21 cellular contexts compared by ENCODE assay signal in genomic region chr5:179867079-179867465, GRCh38. TPM values are rescaled to one million over a fixed set of nuclear protein-coding genes. Genes with fewer than 3 reads are reported as not detected.
DNase-seq lines count a peak whose midpoint lies in the region; ATAC-seq and TF ChIP-seq lines count a peak whose summit lies in the region.
"Had no signal": no experiment of that assay in that cellular context is flagged by ENCODE, and none has a peak within 500 bp of the region (broad histone marks: within the 10 kb centered on the region; RNA-seq: fewer than 3 reads in every experiment).

No MANE protein-coding gene starts in this region.

- H3K27me3 ChIP-seq in OCI-LY1 (ENCODE audit: insufficient read depth, low read length) (no peaks in the 10 kb centered on the region), sigmoid colon (no peaks in the 10 kb centered on the region)
- H3K27me3 ChIP-seq: testis had no signal

- peaks cover 2% of the 10 kb centered on the region for H3K4me1 Mint-ChIP-seq in activated naive CD8-positive, alpha-beta T cell treated with anti-CD3 and anti-CD28 coated beads for 36 hours
- no peaks in the 10 kb centered on the region for H3K4me1 Mint-ChIP-seq in activated naive CD8-positive, alpha-beta T cell treated with anti-CD3 and anti-CD28 coated beads, Interleukin-2, amount 50 U/mL, for 24 hours
- peaks cover 19% of the 10 kb centered on the region for H3K4me1 Mint-ChIP-seq in dendritic cell treated with granulocyte-macrophage colony-stimulating factor and Interleukin-4, amounts not matched to agents 40 ng/mL and 50 ng/mL, for 4 days (ENCODE audit: low read depth)

- 93 to 94% methylated on average over 6 of the region's 6 CpGs for WGBS in sigmoid colon, 2 donors

- ATAC-seq in activated naive CD8-positive, alpha-beta T cell treated with anti-CD3 and anti-CD28 coated beads, Interleukin-2, amount 50 U/mL, for 24 hours, result no peak
- ATAC-seq in GM21390 (IDR thresholded peaks at IDR 0.05; ENCODE audit: unreplicated experiment), result no peak

- H3K9me3 Mint-ChIP-seq in activated naive CD8-positive, alpha-beta T cell treated with anti-CD3 and anti-CD28 coated beads for 36 hours, result no peaks in the 10 kb centered on the region
- no peaks in the 10 kb centered on the region for H3K9me3 Mint-ChIP-seq in activated naive CD8-positive, alpha-beta T cell treated with anti-CD3 and anti-CD28 coated beads, Interleukin-2, amount 50 U/mL, for 24 hours
- H3K9me3 Mint-ChIP-seq in dendritic cell treated with granulocyte-macrophage colony-stimulating factor and Interleukin-4, amounts not matched to agents 40 ng/mL and 50 ng/mL, for 4 days, result no peaks in the 10 kb centered on the region

- H3F3A ChIP-seq in OCI-LY1 (ENCODE audit: insufficient read depth, low read length), result no peaks in the 10 kb centered on the region; the same call in 1 of the 2 replicates

- H3K4me2 ChIP-seq in OCI-LY1 (ENCODE audit: low read length), result no peak overlapping the region
- H3K4me2 ChIP-seq: smooth muscle cell had no signal

- no peaks in the 10 kb centered on the region for H4K20me1 ChIP-seq in OCI-LY1 (ENCODE audit: insufficient read depth, low read length)

- no peak overlapping the region for H3K9ac ChIP-seq in OCI-LY1 (ENCODE audit: low read length)

- no peaks in the 10 kb centered on the region for H3K9me2 ChIP-seq in OCI-LY1 (ENCODE audit: low read depth, low read length)

- no peak overlapping the region for H2AFZ ChIP-seq in OCI-LY1 (ENCODE audit: low read length)

- H3K27ac ChIP-seq in OCI-LY1 (ENCODE audit: low read depth, low read length, poor library complexity, severe bottlenecking) (peak overlapping the region; percentile 63), sigmoid colon (no peak overlapping the region)
- H3K27ac ChIP-seq: testis, WERI-Rb-1 had no signal

- H3K27me3 Mint-ChIP-seq in activated naive CD8-positive, alpha-beta T cell treated with anti-CD3 and anti-CD28 coated beads for 36 hours, result no peaks in the 10 kb centered on the region
- no peaks in the 10 kb centered on the region for H3K27me3 Mint-ChIP-seq in activated naive CD8-positive, alpha-beta T cell treated with anti-CD3 and anti-CD28 coated beads, Interleukin-2, amount 50 U/mL, for 24 hours
- H3K27me3 Mint-ChIP-seq in dendritic cell treated with granulocyte-macrophage colony-stimulating factor and Interleukin-4, amounts not matched to agents 40 ng/mL and 50 ng/mL, for 4 days, result no peaks in the 10 kb centered on the region

- peaks cover 25% of the 10 kb centered on the region for H3K36me3 Mint-ChIP-seq in activated naive CD8-positive, alpha-beta T cell treated with anti-CD3 and anti-CD28 coated beads for 36 hours
- peaks cover 20% of the 10 kb centered on the region for H3K36me3 Mint-ChIP-seq in activated naive CD8-positive, alpha-beta T cell treated with anti-CD3 and anti-CD28 coated beads, Interleukin-2, amount 50 U/mL, for 24 hours (ENCODE audit: low read depth)
- H3K36me3 Mint-ChIP-seq in dendritic cell treated with granulocyte-macrophage colony-stimulating factor and Interleukin-4, amounts not matched to agents 40 ng/mL and 50 ng/mL, for 4 days (ENCODE audit: low read depth), result peaks cover 100% of the 10 kb centered on the region

- H3K4me1 ChIP-seq in OCI-LY1 (ENCODE audit: insufficient read depth, low read length, severe bottlenecking), result peaks cover 9% of the 10 kb centered on the region
- no peaks in the 10 kb centered on the region for H3K4me1 ChIP-seq in sigmoid colon

- peak overlapping the region; percentile 47 for H3K27ac Mint-ChIP-seq in activated naive CD8-positive, alpha-beta T cell treated with anti-CD3 and anti-CD28 coated beads for 36 hours
- no peak overlapping the region for H3K27ac Mint-ChIP-seq in activated naive CD8-positive, alpha-beta T cell treated with anti-CD3 and anti-CD28 coated beads, Interleukin-2, amount 50 U/mL, for 24 hours
- H3K27ac Mint-ChIP-seq in dendritic cell treated with granulocyte-macrophage colony-stimulating factor and Interleukin-4, amounts not matched to agents 40 ng/mL and 50 ng/mL, for 4 days, result peak overlapping the region; percentile 21

- no peaks in the 10 kb centered on the region for H3K79me2 ChIP-seq in OCI-LY1 (ENCODE audit: insufficient read depth, low read length)

- intact Hi-C loops in dendritic cell treated with granulocyte-macrophage colony-stimulating factor and Interleukin-4, amounts not matched to agents 40 ng/mL and 50 ng/mL, for 4 days (cut with micrococcal nuclease), result no loop called here
- intact Hi-C loops in sigmoid colon (cut with DNase I), result no loop called here

- TF ChIP-seq CTCF in OCI-LY1 (IDR thresholded peaks at IDR 0.05; ENCODE audit: low read length) (no peak), sigmoid colon (IDR thresholded peaks at IDR 0.05) (no peak)

- no peak for TF ChIP-seq POLR2A in sigmoid colon (IDR thresholded peaks at IDR 0.05)

- no peak for DNase-seq in activated naive CD8-positive, alpha-beta T cell treated with anti-CD3 and anti-CD28 coated beads for 36 hours
- no peak for DNase-seq in activated naive CD8-positive, alpha-beta T cell treated with anti-CD3 and anti-CD28 coated beads, Interleukin-2, amount 50 U/mL, for 24 hours
- DNase-seq in sigmoid colon (peak; percentile 36), NCI-H748 (lab: John Stamatoyannopoulos, UW; ENCODE audit: unreplicated experiment) (no peak), SHP77 treated with DMSO at 0.1 percent for 48 hours (lab: John Stamatoyannopoulos, UW) (no peak)
- DNase-seq: ACHN; activated CD4-positive, alpha-beta T cell treated with anti-CD3 and anti-CD28 coated beads, Interleukin-2, amount 50 U/mL, for 4 hours; activated T-cell treated with anti-CD3 and anti-CD28 coated beads for 4 hours; C1 segment of cervical spinal cord; Calu3; HCEC 1CT; kidney glomerular epithelial cell; NCI-H2171; NCI-H524 treated with DMSO at 0.1 percent for 48 hours; testis; WERI-Rb-1 had no signal

- H3K4me3 Mint-ChIP-seq in activated naive CD8-positive, alpha-beta T cell treated with anti-CD3 and anti-CD28 coated beads for 36 hours, result no peak overlapping the region
- H3K4me3 Mint-ChIP-seq in activated naive CD8-positive, alpha-beta T cell treated with anti-CD3 and anti-CD28 coated beads, Interleukin-2, amount 50 U/mL, for 24 hours, result no peak overlapping the region
- H3K4me3 Mint-ChIP-seq in dendritic cell treated with granulocyte-macrophage colony-stimulating factor and Interleukin-4, amounts not matched to agents 40 ng/mL and 50 ng/mL, for 4 days, result no peak overlapping the region

- TF ChIP-seq EP300 in sigmoid colon (IDR thresholded peaks at IDR 0.05), result no peak

- H3K36me3 ChIP-seq in OCI-LY1 (ENCODE audit: insufficient read depth, low read length), result peaks cover 65% of the 10 kb centered on the region
- peaks cover under 1 to 93% (median 49%) of the 10 kb centered on the region in 4 donors for H3K36me3 ChIP-seq in sigmoid colon

- H3K9me3 ChIP-seq in OCI-LY1 (ENCODE audit: low read length) (no peaks in the 10 kb centered on the region), sigmoid colon (no peaks in the 10 kb centered on the region)
- H3K9me3 ChIP-seq: testis had no signal

- no peak overlapping the region for H3K4me3 ChIP-seq in OCI-LY1 (ENCODE audit: low read depth, low read length, poor library complexity, severe bottlenecking)
- no peak overlapping the region for H3K4me3 ChIP-seq in sigmoid colon
- H3K4me3 ChIP-seq: GM12878, smooth muscle cell, testis had no signal

RNA-seq across cellular contexts. Expression of gene MRNIP, which starts 8.5 kb away (rescaled TPM):
- 10 to 100 TPM; 12.3 to 13.9 TPM for total RNA-seq in activated naive CD8-positive, alpha-beta T cell treated with anti-CD3 and anti-CD28 coated beads for 36 hours
- 10 to 100 TPM; 30.7 to 59.8 (median 34.5) TPM for total RNA-seq in sigmoid colon
- 10 to 100 TPM in 2 of 3 donors, 1 to 10 TPM in 1; 8.3 to 20.3 (median 11.4) TPM for polyA plus RNA-seq in sigmoid colon

RNA-seq across cellular contexts. Expression of gene TBC1D9B, which starts 40.6 kb away (rescaled TPM):
- total RNA-seq in activated naive CD8-positive, alpha-beta T cell treated with anti-CD3 and anti-CD28 coated beads for 36 hours, result 10 to 100 TPM; 73.1 to 74.9 TPM
- total RNA-seq in sigmoid colon, result 1,000 to 10,000 TPM in 2 of 4 donors, 100 to 1,000 TPM in 2; 291 to 1,545 (median 1,005) TPM
- polyA plus RNA-seq in sigmoid colon, result 10 to 100 TPM; 35.4 to 83.4 (median 36.8) TPM

RNA-seq across cellular contexts. Expression of gene SQSTM1, which starts 46.4 kb away (rescaled TPM):
- total RNA-seq in activated naive CD8-positive, alpha-beta T cell treated with anti-CD3 and anti-CD28 coated beads for 36 hours, result 100 to 1,000 TPM; 111 to 117 TPM
- 100 to 1,000 TPM; 287 to 443 (median 386) TPM for total RNA-seq in sigmoid colon
- 100 to 1,000 TPM; 168 to 301 (median 203) TPM for polyA plus RNA-seq in sigmoid colon
